Comparison of ENCODE assay signal across 19 cellular contexts in genomic region chr14:94374749-94375148, GRCh38. TPM values are rescaled to one million over a fixed set of nuclear protein-coding genes. Genes with fewer than 3 reads are reported as not detected.
DNase-seq lines count a peak whose midpoint lies in the region; ATAC-seq and TF ChIP-seq lines count a peak whose summit lies in the region.
"Had no signal": no experiment of that assay in that cellular context is flagged by ENCODE, and none has a peak within 500 bp of the region (broad histone marks: within the 10 kb centered on the region; RNA-seq: fewer than 3 reads in every experiment).

No MANE protein-coding gene starts in this region.

- H3K4me2 ChIP-seq in IMR-90 (ENCODE audit: low read depth, low read length), result no peak overlapping the region

- H2BK15ac ChIP-seq in IMR-90 (ENCODE audit: low read depth, low read length), result 0 out of 3 replicates have a peak overlapping the region, but pooled peaks have one; percentile 53

- no peak for TF ChIP-seq POLR2A in IMR-90 (IDR thresholded peaks at IDR 0.05; ENCODE audit: low read depth, low read length)

- H3K4ac ChIP-seq in IMR-90 (ENCODE audit: low read depth, low read length), result peak overlapping the region; percentile 82; the same call in 1 of the 2 replicates

- CTCF ChIA-PET in IMR-90 (lab: Yijun Ruan, JAX), result interaction anchor here (1.2 kb wide), 1 partner anchor 11 kb away, joined by 3 read pairs; no protein-coding TSS in a partner anchor

- no peak for TF ChIP-seq RAD21 in IMR-90 (IDR thresholded peaks at IDR 0.05; ENCODE audit: low read length)

- H3K9me3 ChIP-seq in IMR-90 (ENCODE audit: control insufficient read depth, insufficient read depth, low read length) (no peaks in the 10 kb centered on the region), endodermal cell (ENCODE audit: control insufficient read depth, low read length) (no peaks in the 10 kb centered on the region)
- H3K9me3 ChIP-seq: HAP-1 had no signal

- H2AFZ ChIP-seq in IMR-90 (replicated peaks; ENCODE audit: low read length, poor library complexity), result no peak overlapping the region

- DNase-seq in ELR (ENCODE audit: low read depth) (peak; percentile 40), IMR-90 (peak; percentile 23), endodermal cell (no peak), nephron progenitor cell (no peak), HK-2 (ENCODE audit: unreplicated experiment) (no peak)
- DNase-seq: AML-193; Calu3; CD4-positive, CD25-positive, alpha-beta regulatory T cell; DND-41; GF-D8; KG1; MM.1S; NCI-H1105; NCI-H187 had no signal

- H3K9ac ChIP-seq in IMR-90 (ENCODE audit: low read depth, low read length), result no peak overlapping the region
- no peak overlapping the region for H3K9ac ChIP-seq in endodermal cell (ENCODE audit: extremely low read depth, low read length, poor library complexity, severe bottlenecking)

- TF ChIP-seq CTCF in IMR-90 (conservative IDR thresholded peaks at IDR 0.05; ENCODE audit: low read depth, low read length), result no peak
- no peak for TF ChIP-seq CTCF in endodermal cell (conservative IDR thresholded peaks at IDR 0.05)
- no peak for TF ChIP-seq CTCF in nephron progenitor cell (IDR thresholded peaks at IDR 0.05)

- H4K5ac ChIP-seq in IMR-90 (ENCODE audit: low read depth, low read length), result no peak overlapping the region

- H4K20me1 ChIP-seq in IMR-90 (ENCODE audit: insufficient read depth, low read length), result no peaks in the 10 kb centered on the region

- H3K4me3 Mint-ChIP-seq in endodermal cell (peak overlapping the region; percentile 13), nephron progenitor cell (no peak overlapping the region)
- H3K4me3 Mint-ChIP-seq: CD4-positive, CD25-positive, alpha-beta regulatory T cell had no signal

- peak overlapping the region; percentile 89 for H2BK120ac ChIP-seq in IMR-90 (ENCODE audit: low read depth, low read length)

- H3K27me3 Mint-ChIP-seq in endodermal cell (ENCODE audit: insufficient read depth) (peaks cover 5% of the 10 kb centered on the region), nephron progenitor cell (ENCODE audit: low read depth, poor library complexity) (peaks cover 14% of the 10 kb centered on the region)
- H3K27me3 Mint-ChIP-seq: CD4-positive, CD25-positive, alpha-beta regulatory T cell had no signal

- H3K36me3 ChIP-seq in IMR-90 (ENCODE audit: control insufficient read depth, insufficient read depth, low read length) (no peaks in the 10 kb centered on the region), endodermal cell (ENCODE audit: control insufficient read depth, insufficient read depth, low read length) (no peaks in the 10 kb centered on the region)
- H3K36me3 ChIP-seq: HAP-1 had no signal

- H4K91ac ChIP-seq in IMR-90 (ENCODE audit: insufficient read depth, low read depth, low read length), result no peak overlapping the region; the same call in 1 of the 2 replicates

- dilution Hi-C loops in IMR-90 (cut with HindIII; ENCODE audit: low sequenced_read_pairs, unreplicated experiment), result no loop called here

- POLR2A ChIA-PET in IMR-90 (lab: Charles Lee; ENCODE audit: unreplicated experiment), result no interaction called here

- in situ Hi-C loops in IMR-90 (cut with MboI; ENCODE audit: low sequenced_read_pairs), result no loop called here

- H2BK5ac ChIP-seq in IMR-90 (ENCODE audit: low read depth, low read length, poor library complexity, severe bottlenecking), result no peak overlapping the region

- H3K36me3 Mint-ChIP-seq in endodermal cell (ENCODE audit: low read depth), result no peaks in the 10 kb centered on the region
- no peaks in the 10 kb centered on the region for H3K36me3 Mint-ChIP-seq in nephron progenitor cell (ENCODE audit: low read depth)
- H3K36me3 Mint-ChIP-seq: CD4-positive, CD25-positive, alpha-beta regulatory T cell had no signal

- H3K9me1 ChIP-seq in IMR-90 (ENCODE audit: insufficient read depth, low read length), result peaks cover 12% of the 10 kb centered on the region

- peak overlapping the region; percentile 16 for H3K27ac Mint-ChIP-seq in endodermal cell
- peak overlapping the region; percentile 92 for H3K27ac Mint-ChIP-seq in nephron progenitor cell
- H3K27ac Mint-ChIP-seq: CD4-positive, CD25-positive, alpha-beta regulatory T cell had no signal

- H3K27ac ChIP-seq in IMR-90 (ENCODE audit: insufficient read depth, low read length) (no peak overlapping the region), endodermal cell (ENCODE audit: low read depth, low read length) (no peak overlapping the region)

- H2AK9ac ChIP-seq in IMR-90 (replicated peaks; ENCODE audit: low read depth, low read length, poor library complexity), result no peak overlapping the region

- intact Hi-C loops in IMR-90 (cut with micrococcal nuclease), result no loop called here

- peak overlapping the region; percentile 80 for H2BK20ac ChIP-seq in IMR-90 (ENCODE audit: low read depth, low read length)

- H4K8ac ChIP-seq in IMR-90 (ENCODE audit: low read depth in 2 of 2, low read length in 2 of 2), result no peak overlapping the region

- H3K27me3 ChIP-seq in IMR-90 (ENCODE audit: control insufficient read depth, insufficient read depth, low read length) (no peaks in the 10 kb centered on the region), endodermal cell (ENCODE audit: control insufficient read depth, insufficient read depth, low read length, poor library complexity, severe bottlenecking) (no peaks in the 10 kb centered on the region)

- 0 out of 2 replicates have a peak overlapping the region, but pooled peaks have one; percentile 62 for H2AK5ac ChIP-seq in IMR-90 (ENCODE audit: low read depth, low read length)

- ATAC-seq in IMR-90 (ENCODE audit: low read depth), result 0 out of 2 replicates have a peak, but pooled peaks have one; percentile 5
- no peak for ATAC-seq in HG02870 (IDR thresholded peaks at IDR 0.05; ENCODE audit: unreplicated experiment)
- ATAC-seq in HG02981 (IDR thresholded peaks at IDR 0.05; ENCODE audit: unreplicated experiment), result no peak
- ATAC-seq in HG03571 (IDR thresholded peaks at IDR 0.05; ENCODE audit: unreplicated experiment), result no peak

- no peak overlapping the region for H3K4me3 ChIP-seq in IMR-90 (ENCODE audit: insufficient read depth, low read depth, low read length)
- H3K4me3 ChIP-seq in endodermal cell (ENCODE audit: low read length), result no peak overlapping the region
- H3K4me3 ChIP-seq: HAP-1 had no signal

- no peak overlapping the region for H3K56ac ChIP-seq in IMR-90 (ENCODE audit: extremely low read depth, insufficient read depth, low read length)

- H3K9me3 Mint-ChIP-seq in endodermal cell (no peaks in the 10 kb centered on the region), nephron progenitor cell (no peaks in the 10 kb centered on the region)

- no peaks in the 10 kb centered on the region for H3K79me1 ChIP-seq in IMR-90 (ENCODE audit: low read depth in 1 of 2, low read length in 2 of 2)

- H3K4me1 ChIP-seq in IMR-90 (ENCODE audit: control insufficient read depth, insufficient read depth, low read length) (peaks cover 7% of the 10 kb centered on the region), endodermal cell (ENCODE audit: control insufficient read depth, insufficient read depth, low read length) (peaks cover 7% of the 10 kb centered on the region)
- H3K4me1 ChIP-seq: HAP-1 had no signal

- H3K23ac ChIP-seq in IMR-90 (ENCODE audit: low read depth, low read length), result no peak overlapping the region

- no peak overlapping the region for H3K14ac ChIP-seq in IMR-90 (replicated peaks; ENCODE audit: low read depth, low read length)

- BruUV-seq in IMR-90 (replicated peaks; lab: Mats Ljungman, UMichigan), result no TSS peak

- no CpG with 5 or more reads among the region's 2 CpGs for WGBS in IMR-90 (ENCODE audit: extremely low coverage in 2 of 2, insufficient read length in 1 of 2), 2 experiments
- 86% methylated on average over 2 of the region's 2 CpGs; no CpG with 5 or more reads in 1 of the 2 experiments for WGBS in endodermal cell (ENCODE audit: insufficient coverage in 1 of 2, insufficient read length in 1 of 2), 2 experiments

- H3K4me1 Mint-ChIP-seq in endodermal cell (peaks cover 26% of the 10 kb centered on the region), nephron progenitor cell (peaks cover 38% of the 10 kb centered on the region)
- H3K4me1 Mint-ChIP-seq: CD4-positive, CD25-positive, alpha-beta regulatory T cell had no signal

- no peak overlapping the region; the same call in 1 of the 2 replicates for H3K18ac ChIP-seq in IMR-90 (ENCODE audit: low read depth, low read length)

TF ChIP-seq in IMR-90, 13 proteins besides CTCF, POLR2A, EP300 and RAD21 (continues in another document):
- no peak for TF ChIP-seq FOS (IDR thresholded peaks at IDR 0.05; ENCODE audit: low read depth, low read length)
- TF ChIP-seq MAFK (IDR thresholded peaks at IDR 0.05; ENCODE audit: low read depth, low read length), result no peak
- TF ChIP-seq ELK1 (IDR thresholded peaks at IDR 0.05; ENCODE audit: borderline replicate concordance, low read depth, low read length), result no peak
- no peak for TF ChIP-seq RFX5 (IDR thresholded peaks at IDR 0.05; ENCODE audit: low read depth, low read length)
- no peak for TF ChIP-seq MAZ (IDR thresholded peaks at IDR 0.05; ENCODE audit: borderline replicate concordance, low read depth, low read length)

RNA-seq across cellular contexts. Expression of gene SERPINA2, which starts 8.3 kb away (rescaled TPM):
- total RNA-seq in IMR-90 (2012; rRNA removed), result not detected in 2 replicates
- polyA plus RNA-seq in IMR-90 (2012; rRNA removed), result not detected in 2 replicates
- polyA plus RNA-seq in IMR-90 (2012; cell fraction: cytosol; rRNA removed), result not detected in 2 replicates
- not detected in 2 replicates for polyA plus RNA-seq in IMR-90 (2012; cell fraction: nucleus; rRNA removed; ENCODE audit: low replicate concordance)
- not detected for total RNA-seq in endodermal cell
- polyA plus RNA-seq in endodermal cell (2013, experiment 1 of 2), result not detected
- polyA plus RNA-seq in endodermal cell (2013, experiment 2 of 2), result not detected
- total RNA-seq: A673; Calu3; CD4-positive, CD25-positive, alpha-beta regulatory T cell had no signal
- polyA plus RNA-seq: CD4-positive, CD25-positive, alpha-beta regulatory T cell had no signal

RNA-seq across cellular contexts. Expression of gene SERPINA1, which starts 13.7 kb away (rescaled TPM):
- total RNA-seq in IMR-90 (2012; rRNA removed) (0.54 and 0.56 TPM in 2 replicates), endodermal cell (1 to 10 TPM in 1 of 2 donors, not detected in 1; 1.2 TPM)
- polyA plus RNA-seq in IMR-90 (2012; rRNA removed), result 1.2 and 1.4 TPM in 2 replicates
- polyA plus RNA-seq in IMR-90 (2012; cell fraction: cytosol; rRNA removed), result 0.85 and 1.2 TPM in 2 replicates
- 0.29 and 0.33 TPM in 2 replicates for polyA plus RNA-seq in IMR-90 (2012; cell fraction: nucleus; rRNA removed; ENCODE audit: low replicate concordance)
- 1.2 TPM for polyA plus RNA-seq in endodermal cell (2013, experiment 1 of 2)
- 0.91 TPM for polyA plus RNA-seq in endodermal cell (2013, experiment 2 of 2)
- total RNA-seq: A673; CD4-positive, CD25-positive, alpha-beta regulatory T cell had no signal

RNA-seq across cellular contexts. Expression of gene SERPINA6, which starts 51.6 kb away (rescaled TPM):
- total RNA-seq in IMR-90 (2012; rRNA removed) (not detected in 2 replicates), endodermal cell (not detected)
- not detected in 2 replicates for polyA plus RNA-seq in IMR-90 (2012; rRNA removed)
- polyA plus RNA-seq in IMR-90 (2012; cell fraction: cytosol; rRNA removed), result not detected in 2 replicates
- polyA plus RNA-seq in IMR-90 (2012; cell fraction: nucleus; rRNA removed; ENCODE audit: low replicate concordance), result not detected in 2 replicates
- not detected for polyA plus RNA-seq in endodermal cell (2013, experiment 1 of 2)
- not detected for polyA plus RNA-seq in endodermal cell (2013, experiment 2 of 2)
- total RNA-seq: A673; CD4-positive, CD25-positive, alpha-beta regulatory T cell had no signal
- polyA plus RNA-seq: CD4-positive, CD25-positive, alpha-beta regulatory T cell had no signal

Comparison
In these comparisons a context has a peak if more than half of its experiments do, and no peak if none do; other contexts are left out.
1. DNase-seq: peak in ELR (single experiment) and IMR-90 (single experiment); none in endodermal cell (single experiment), nephron progenitor cell (single experiment) and HK-2 (single experiment).